In genomic region chr2:195758846-195759245, GRCh38 we compare ENCODE assay signal across 7 cellular contexts.
"Had no signal": no experiment of that assay in that cellular context is flagged by ENCODE, and none has a peak within 500 bp of the region (broad histone marks: within the 10 kb centered on the region; RNA-seq: fewer than 3 reads in every experiment).

No MANE protein-coding gene starts in this region.

- H3K4me1 Mint-ChIP-seq: IgD-negative memory B cell had no signal

- H3K36me3 Mint-ChIP-seq: IgD-negative memory B cell had no signal

- DNase-seq: IMR-90, KBM-7, KG1 had no signal

- H3K4me3 ChIP-seq: K562 had no signal

- H3K27ac ChIP-seq: HL-60 had no signal

- H3K27ac Mint-ChIP-seq: IgD-negative memory B cell had no signal

- ATAC-seq: HepG2, K562 had no signal

- H3K4me3 Mint-ChIP-seq: IgD-negative memory B cell had no signal

- H3K27me3 Mint-ChIP-seq: IgD-negative memory B cell had no signal
